Comparison of ENCODE assay signal across 19 cellular contexts in genomic region chr9:114377046-114377445, GRCh38. TPM values are rescaled to one million over a fixed set of nuclear protein-coding genes. Genes with fewer than 3 reads are reported as not detected.
A peak's percentile ranks its signal among the peaks of the same experiment; 100 is the strongest.
DNase-seq lines count a peak whose midpoint lies in the region; ATAC-seq and TF ChIP-seq lines count a peak whose summit lies in the region.
"Had no signal": no experiment of that assay in that cellular context is flagged by ENCODE, and none has a peak within 500 bp of the region (broad histone marks: within the 10 kb centered on the region; RNA-seq: fewer than 3 reads in every experiment).

No MANE protein-coding gene starts in this region.

- H3K4me1 ChIP-seq in effector memory CD4-positive, alpha-beta T cell (ENCODE audit: control insufficient read depth, insufficient read depth, low read length, poor library complexity, severe bottlenecking) = peaks cover 92% of the 10 kb centered on the region
- H3K4me1 ChIP-seq in upper lobe of left lung = peaks cover 13 to 44% (median 35%) of the 10 kb centered on the region in 4 donors
- H3K4me1 ChIP-seq in Caco-2 = no peaks in the 10 kb centered on the region
- H3K4me1 ChIP-seq: colonic mucosa had no signal

- no peak for DNase-seq in activated naive CD4-positive, alpha-beta T cell treated with anti-CD3 and anti-CD28 coated beads for 36 hours
- DNase-seq in activated naive CD4-positive, alpha-beta T cell treated with anti-CD3 and anti-CD28 coated beads, Interleukin-2, amount 50 U/mL, for 16 hours = no peak
- DNase-seq in T-helper 17 cell (no peak), upper lobe of left lung (no peak), cerebellar cortex (ENCODE audit: low spot score) (no peak), Caco-2 (no peak)
- DNase-seq in effector memory CD4-positive, alpha-beta T cell = no peak
- DNase-seq: activated T-cell treated with anti-CD3 and anti-CD28 coated beads for 4 hours; colonic mucosa; foreskin keratinocyte; left cardiac atrium; NCI-H345; nucleus accumbens; Right ventricle myocardium superior; stimulated activated CD4-positive, alpha-beta T cell treated with anti-CD3 and anti-CD28 coated beads, Interleukin-15, amount 100 ng/mL, for 24 hours had no signal

- H3K4me3 ChIP-seq in effector memory CD4-positive, alpha-beta T cell (ENCODE audit: insufficient read depth, low read depth, low read length, poor library complexity, severe bottlenecking) = no peak overlapping the region
- H3K4me3 ChIP-seq in upper lobe of left lung = no peak overlapping the region
- no peak overlapping the region for H3K4me3 ChIP-seq in Caco-2 (ENCODE audit: low read depth, low read length)
- H3K4me3 ChIP-seq: colonic mucosa had no signal

- no peak for TF ChIP-seq EP300 in upper lobe of left lung (IDR thresholded peaks at IDR 0.05)

- TF ChIP-seq POLR2A in upper lobe of left lung (IDR thresholded peaks at IDR 0.05) = no peak

- CTCF ChIA-PET in activated naive CD4-positive, alpha-beta T cell treated with anti-CD3 and anti-CD28 coated beads for 36 hours (lab: Charles Lee) = no interaction called here
- CTCF ChIA-PET in Caco-2 (lab: Charles Lee) = no interaction called here

- 95 to 100% methylated on average over 3 to 7 of the region's 7 CpGs for WGBS in upper lobe of left lung, 2 donors

- peaks cover 85% of the 10 kb centered on the region for H3K4me1 Mint-ChIP-seq in activated naive CD4-positive, alpha-beta T cell treated with anti-CD3 and anti-CD28 coated beads for 36 hours (ENCODE audit: low read depth)
- H3K4me1 Mint-ChIP-seq in T-helper 17 cell (peaks cover 72% of the 10 kb centered on the region), Caco-2 (ENCODE audit: low read depth, unreplicated experiment) (no peaks in the 10 kb centered on the region)
- H3K4me1 Mint-ChIP-seq: mesothelial cell of epicardium had no signal

- no peaks in the 10 kb centered on the region for H3K9me3 Mint-ChIP-seq in activated naive CD4-positive, alpha-beta T cell treated with anti-CD3 and anti-CD28 coated beads for 36 hours
- no peaks in the 10 kb centered on the region for H3K9me3 Mint-ChIP-seq in Caco-2 (ENCODE audit: unreplicated experiment)
- H3K9me3 Mint-ChIP-seq: mesothelial cell of epicardium had no signal

- peaks cover 61% of the 10 kb centered on the region for H3K36me3 ChIP-seq in effector memory CD4-positive, alpha-beta T cell (ENCODE audit: control insufficient read depth, insufficient read depth, low read length)
- H3K36me3 ChIP-seq in upper lobe of left lung = peaks cover 17 to 74% (median 37%) of the 10 kb centered on the region in 4 donors
- H3K36me3 ChIP-seq in Caco-2 (ENCODE audit: control insufficient read depth, insufficient read depth, low read length) = no peaks in the 10 kb centered on the region

- no TSS peak for BruUV-seq in Caco-2 (replicated peaks; lab: Mats Ljungman, UMichigan)

- no peaks in the 10 kb centered on the region for H3K27me3 ChIP-seq in effector memory CD4-positive, alpha-beta T cell (replicated peaks; ENCODE audit: control insufficient read depth, insufficient read depth, low read length, poor library complexity, severe bottlenecking)
- H3K27me3 ChIP-seq in upper lobe of left lung = no peaks in the 10 kb centered on the region
- H3K27me3 ChIP-seq in Caco-2 (replicated peaks; ENCODE audit: control insufficient read depth, insufficient read depth, low read length) = no peaks in the 10 kb centered on the region
- H3K27me3 ChIP-seq: colonic mucosa, foreskin keratinocyte had no signal

- POLR2A ChIA-PET in Caco-2 (lab: Charles Lee) = no interaction called here

- no peak overlapping the region for H3K4me3 Mint-ChIP-seq in activated naive CD4-positive, alpha-beta T cell treated with anti-CD3 and anti-CD28 coated beads for 36 hours
- H3K4me3 Mint-ChIP-seq in T-helper 17 cell (peak overlapping the region; percentile 45), Caco-2 (ENCODE audit: unreplicated experiment) (no peak overlapping the region)
- H3K4me3 Mint-ChIP-seq: mesothelial cell of epicardium had no signal

- intact Hi-C loops in activated naive CD4-positive, alpha-beta T cell treated with anti-CD3 and anti-CD28 coated beads for 36 hours (cut with micrococcal nuclease) = loop anchor here (10.0 kb wide), 1 partner anchor 862 kb away; no protein-coding TSS in a partner anchor
- intact Hi-C loops in Caco-2 (cut with micrococcal nuclease; ENCODE audit: unreplicated experiment) = no loop called here

- H3K27ac Mint-ChIP-seq in activated naive CD4-positive, alpha-beta T cell treated with anti-CD3 and anti-CD28 coated beads for 36 hours = peak overlapping the region; percentile 80
- H3K27ac Mint-ChIP-seq in T-helper 17 cell = peak overlapping the region; percentile 99
- H3K27ac Mint-ChIP-seq in Caco-2 (ENCODE audit: unreplicated experiment) = no peak overlapping the region
- H3K27ac Mint-ChIP-seq: mesothelial cell of epicardium had no signal

- H3K9me3 ChIP-seq in T-helper 17 cell (ENCODE audit: control insufficient read depth, low read length, poor library complexity, severe bottlenecking) (no peaks in the 10 kb centered on the region), upper lobe of left lung (no peaks in the 10 kb centered on the region), Caco-2 (no peaks in the 10 kb centered on the region)
- H3K9me3 ChIP-seq in effector memory CD4-positive, alpha-beta T cell (ENCODE audit: control insufficient read depth, low read length) = no peaks in the 10 kb centered on the region
- H3K9me3 ChIP-seq: colonic mucosa had no signal

- peak overlapping the region; percentile 97 for H3K27ac ChIP-seq in effector memory CD4-positive, alpha-beta T cell (ENCODE audit: insufficient read depth, low read length, poor library complexity, severe bottlenecking)
- H3K27ac ChIP-seq in upper lobe of left lung = peak overlapping the region in 3 of 4 donors; percentile 14 to 61 (median 46)
- H3K27ac ChIP-seq: colonic mucosa, foreskin keratinocyte had no signal

- no peak for ATAC-seq in T-helper 17 cell
- no peak for ATAC-seq in upper lobe of left lung (ENCODE audit: low FRiP score in 2 of 2)
- no peak for ATAC-seq in HG02571 (IDR thresholded peaks at IDR 0.05; ENCODE audit: unreplicated experiment)
- ATAC-seq: foreskin keratinocyte, left cardiac atrium had no signal

- H3K27me3 Mint-ChIP-seq in activated naive CD4-positive, alpha-beta T cell treated with anti-CD3 and anti-CD28 coated beads for 36 hours (ENCODE audit: low read depth) = no peaks in the 10 kb centered on the region
- H3K27me3 Mint-ChIP-seq in T-helper 17 cell (no peaks in the 10 kb centered on the region), Caco-2 (ENCODE audit: insufficient read depth, unreplicated experiment) (no peaks in the 10 kb centered on the region)

- H3K36me3 Mint-ChIP-seq in activated naive CD4-positive, alpha-beta T cell treated with anti-CD3 and anti-CD28 coated beads for 36 hours (ENCODE audit: low read depth) = peaks cover 68% of the 10 kb centered on the region
- H3K36me3 Mint-ChIP-seq in T-helper 17 cell (ENCODE audit: low read depth) (peaks cover 15% of the 10 kb centered on the region), Caco-2 (ENCODE audit: insufficient read depth, unreplicated experiment) (peaks cover 6% of the 10 kb centered on the region)

- TF ChIP-seq CTCF in upper lobe of left lung (IDR thresholded peaks at IDR 0.05) (no peak), Caco-2 (IDR thresholded peaks at IDR 0.05; ENCODE audit: insufficient read depth in 1 of 2, low read depth in 1 of 2, low read length in 1 of 2, severe bottlenecking in 1 of 2, unreplicated experiment in 1 of 2) (no peak)

RNA-seq across cellular contexts. Expression of gene AKNA, which starts 10.7 kb away (rescaled TPM):
- 100 to 1,000 TPM; 107 to 118 TPM for total RNA-seq in activated naive CD4-positive, alpha-beta T cell treated with anti-CD3 and anti-CD28 coated beads for 36 hours
- total RNA-seq in T-helper 17 cell (100 to 1,000 TPM; 263 to 323 TPM), upper lobe of left lung (100 to 1,000 TPM in 1 of 6 donors, 10 to 100 TPM in 5; 38.3 to 152 (median 61.5) TPM), Caco-2 (2022) (43.0 and 57.8 TPM in 2 replicates)

RNA-seq across cellular contexts. Expression of gene ORM2, which starts 47.4 kb away (rescaled TPM):
- not detected for total RNA-seq in activated naive CD4-positive, alpha-beta T cell treated with anti-CD3 and anti-CD28 coated beads for 36 hours
- total RNA-seq in T-helper 17 cell (not detected), upper lobe of left lung (1 to 10 TPM in 4 of 6 donors, not detected in 2; 2.2 to 5.5 (median 4.0) TPM), Caco-2 (2022) (45.5 and 46.0 TPM in 2 replicates)
- total RNA-seq: astrocyte, foreskin keratinocyte, HT-29, mesothelial cell of epicardium, Right ventricle myocardium superior had no signal

RNA-seq across cellular contexts. Expression of gene ORM1, which starts 54.1 kb away (rescaled TPM):
- not detected for total RNA-seq in activated naive CD4-positive, alpha-beta T cell treated with anti-CD3 and anti-CD28 coated beads for 36 hours
- total RNA-seq in T-helper 17 cell (not detected), upper lobe of left lung (10 to 100 TPM in 4 of 6 donors, 1 to 10 TPM in 1, not detected in 1; 1.8 to 17.9 (median 12.0) TPM), Caco-2 (2022) (18.3 and 27.5 TPM in 2 replicates)
- total RNA-seq: astrocyte, foreskin keratinocyte, HT-29, mesothelial cell of epicardium had no signal
